ENCODE assay signal across 8 cellular contexts in the genomic region with DNA sequence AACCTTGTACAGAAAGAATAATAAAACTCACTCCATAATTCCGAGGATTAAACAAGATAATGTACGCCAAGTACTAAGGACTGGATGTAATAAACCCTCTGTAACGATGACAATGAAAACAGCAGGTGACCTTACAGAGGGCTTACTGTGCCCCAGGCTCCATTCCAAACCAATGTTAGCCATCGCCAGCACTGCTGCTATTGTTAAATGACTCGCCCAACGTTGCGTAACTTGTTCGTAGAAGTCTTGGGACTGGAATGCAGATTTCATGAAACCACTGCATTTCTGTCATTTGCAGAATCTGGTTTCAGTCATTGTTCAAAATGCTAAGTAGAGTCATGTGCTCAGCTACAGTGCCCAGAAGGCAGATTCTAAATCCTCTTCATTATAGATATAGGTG. TPM values are rescaled to one million over a fixed set of nuclear protein-coding genes. Genes with fewer than 3 reads are reported as not detected.
DNase-seq lines count a peak whose midpoint lies in the region; ATAC-seq and TF ChIP-seq lines count a peak whose summit lies in the region.

No MANE protein-coding gene starts in this region.

- no peaks in the 10 kb centered on the region for H3K9me3 ChIP-seq in fibroblast of lung (ENCODE audit: control insufficient read depth, insufficient read depth, low read depth, low read length)

- no peak for TF ChIP-seq CTCF in fibroblast of lung (conservative IDR thresholded peaks at IDR 0.05 in 1 of 2, IDR thresholded peaks at IDR 0.05 in 1 of 2; ENCODE audit: low read depth in 1 of 2, low read length in 2 of 2)
- TF ChIP-seq CTCF in GM10248 (IDR thresholded peaks at IDR 0.05; ENCODE audit: control extremely low read depth, extremely low read depth, low read depth, missing control alignments), result no peak

- H3K27ac ChIP-seq in fibroblast of lung (ENCODE audit: insufficient read depth, low read length) (peak overlapping the region; percentile 77), skin epidermis (peak overlapping the region in 19 of 21 experiments; percentile 20 to 88 (median 67))

- no peak overlapping the region for H2AFZ ChIP-seq in fibroblast of lung (ENCODE audit: low read length)

- CTCF ChIA-PET in GM10248 (lab: Yijun Ruan, JAX), result interaction anchor here (1.5 kb wide), 1 partner anchor 9 kb away, joined by 5 read pairs; no protein-coding TSS in a partner anchor

- H3K27me3 ChIP-seq in fibroblast of lung (ENCODE audit: control insufficient read depth, insufficient read depth, low read length), result no peaks in the 10 kb centered on the region

- no peaks in the 10 kb centered on the region for H4K20me1 ChIP-seq in fibroblast of lung (ENCODE audit: control insufficient read depth, extremely low read depth, insufficient read depth, low read length)

- DNase-seq in activated T-cell treated with anti-CD3 and anti-CD28 coated beads for 48 hours (ENCODE audit: low read depth), result peak; percentile 27
- no peak for DNase-seq in activated T-cell treated with anti-CD3 and anti-CD28 coated beads for 4 hours
- DNase-seq in NOMO-1 treated with DMSO at 0.1 percent for 48 hours (lab: John Stamatoyannopoulos, UW; ENCODE audit: unreplicated experiment), result peak; percentile 65
- DNase-seq in fibroblast of lung (ENCODE audit: low read depth in 2 of 2), result peak; percentile 99
- no peak for DNase-seq in GM10248 (ENCODE audit: extremely low spot score)
- DNase-seq in NCI-H1048 (lab: John Stamatoyannopoulos, UW), result no peak

- POLR2A ChIA-PET in GM10248 (lab: Yijun Ruan, JAX), result no interaction called here

- no peak for ATAC-seq in HG03280 (IDR thresholded peaks at IDR 0.05; ENCODE audit: unreplicated experiment)

- H3K79me2 ChIP-seq in fibroblast of lung (ENCODE audit: control insufficient read depth, insufficient read depth, low read length), result no peaks in the 10 kb centered on the region

- H3K9ac ChIP-seq in fibroblast of lung (ENCODE audit: insufficient read depth, low read length), result no peak overlapping the region

- peak overlapping the region; percentile 26 for H3K4me2 ChIP-seq in fibroblast of lung (ENCODE audit: extremely low read depth, insufficient read depth, low read length)

- H3K4me3 ChIP-seq in fibroblast of lung (replicated peaks in 1 of 4; ENCODE audit: control extremely low read depth in 1 of 4, insufficient read depth in 1 of 4, low read depth in 3 of 4, low read length in 4 of 4) (no peak overlapping the region), skin epidermis (no peak overlapping the region)

- H3K4me1 ChIP-seq in fibroblast of lung (ENCODE audit: control insufficient read depth, extremely low read depth, insufficient read depth, low read length), result peaks cover 14% of the 10 kb centered on the region

- H3K36me3 ChIP-seq in fibroblast of lung (ENCODE audit: control insufficient read depth, insufficient read depth, low read length), result no peaks in the 10 kb centered on the region

RNA-seq across cellular contexts. Expression of gene STON2, which starts 0.7 kb away (rescaled TPM):
- 34.9 and 52.5 TPM in 2 replicates for total RNA-seq in fibroblast of lung
- polyA plus RNA-seq in fibroblast of lung, result 1.5 and 4.6 TPM in 2 replicates
- polyA plus RNA-seq in fibroblast of lung (2012), result 0.85 and 1.5 TPM in 2 replicates
- polyA minus RNA-seq in fibroblast of lung (ENCODE audit: low replicate concordance), result 0.63 and 20.8 TPM in 2 replicates

Comparison
In these comparisons a context has a peak if more than half of its experiments do, and no peak if none do; other contexts are left out.
1. DNase-seq: peak in activated T-cell treated with anti-CD3 and anti-CD28 coated beads for 48 hours (single experiment), NOMO-1 treated with DMSO at 0.1 percent for 48 hours (single experiment) and fibroblast of lung (2 of 2); none in activated T-cell treated with anti-CD3 and anti-CD28 coated beads for 4 hours (single experiment), GM10248 (single experiment) and NCI-H1048 (single experiment).